ENCODE assay signal across 2 cellular contexts in genomic region chr9:4899853-4900252, GRCh38.
DNase-seq lines count a peak whose midpoint lies in the region; ATAC-seq, FAIRE-seq and TF ChIP-seq lines count a peak whose summit lies in the region.
"Not testable (repeated sequence)": the region's sequence is repeated elsewhere in the genome, so short reads cannot be mapped to it uniquely, and the experiment has no call there.

No MANE protein-coding gene starts in this region.

- ATAC-seq in K562, result not testable (repeated sequence)

- POLR2A ChIA-PET in HEK293 (lab: Yijun Ruan, JAX); K562 (lab: Yijun Ruan, JAX): not testable (repeated sequence)

- H3K36me3 ChIP-seq in HEK293 (ENCODE audit: control insufficient read depth in 2 of 2, insufficient read depth in 1 of 2, low read length in 2 of 2); K562 (ENCODE audit: control insufficient read depth, insufficient read depth, low read length): not testable (repeated sequence)

- not testable (repeated sequence) for DNase-seq in K562 (ENCODE audit: extremely low read depth in 1 of 4, low spot score in 3 of 4)

- FAIRE-seq in K562 (lab: Jason Lieb, UNC), result not testable (repeated sequence)

- in situ Hi-C loops in K562 (cut with MboI), result not testable (repeated sequence)

- H3K27me3 ChIP-seq in K562 (ENCODE audit: control insufficient read depth in 2 of 2, insufficient read depth in 2 of 2, low read length in 2 of 2), result not testable (repeated sequence)

- not testable (repeated sequence) for TF ChIP-seq RAD21 in K562 (CRISPR knock-in tag; conservative IDR thresholded peaks at IDR 0.05 in 1 of 2, IDR thresholded peaks at IDR 0.05 in 1 of 2)

- not testable (repeated sequence) for H3K9me3 ChIP-seq in HEK293 (ENCODE audit: control insufficient read depth, insufficient read depth, low read depth, low read length); K562 (replicated peaks; ENCODE audit: control insufficient read depth, insufficient read depth, low read depth, low read length)

- intact Hi-C loops in K562 (cut with micrococcal nuclease), result not testable (repeated sequence)

- not testable (repeated sequence) for H3K4me3 ChIP-seq in HEK293 (ENCODE audit: low read depth, low read length); K562

- TF ChIP-seq CTCF in HEK293 (tag by site-specific recombination; IDR thresholded peaks at IDR 0.05); K562 (IDR thresholded peaks at IDR 0.05 in 2 of 3, conservative IDR thresholded peaks at IDR 0.05 in 1 of 3; ENCODE audit: insufficient read depth in 2 of 3, low read depth in 1 of 3, low read length in 3 of 3): not testable (repeated sequence)

- H3K9ac ChIP-seq in K562 (ENCODE audit: insufficient read depth in 1 of 2, low read depth in 2 of 2, low read length in 2 of 2), result not testable (repeated sequence)

- not testable (repeated sequence) for H3K79me2 ChIP-seq in K562 (ENCODE audit: control insufficient read depth, insufficient read depth, low read length)

- not testable (repeated sequence) for H3K4me2 ChIP-seq in K562 (ENCODE audit: insufficient read depth, low read length)

- WGBS in K562 (ENCODE audit: insufficient coverage, low coverage, missing lambda C conversion rate), result 100% methylated on average over 1 of the region's 1 CpG

- BruUV-seq in K562 (replicated peaks; lab: Mats Ljungman, UMichigan), result not testable (repeated sequence)

- CTCF ChIA-PET in HEK293 (lab: Yijun Ruan, JAX); K562 (lab: Yijun Ruan, JAX; ENCODE audit: low intra/inter-chr PET ratio): not testable (repeated sequence)

- not testable (repeated sequence) for H3K9me1 ChIP-seq in K562 (ENCODE audit: control insufficient read depth, insufficient read depth, low read length)

- H3K4me1 ChIP-seq in HEK293 (ENCODE audit: control insufficient read depth, insufficient read depth, low read length), result not testable (repeated sequence)
- H3K4me1 ChIP-seq in K562 (replicated peaks in 1 of 2; ENCODE audit: control insufficient read depth in 2 of 2, insufficient read depth in 2 of 2, low read length in 2 of 2), result peaks cover 5 to 11% of the 10 kb centered on the region in 2 experiments; a peak in 4 of 5 replicates

- not testable (repeated sequence) for H4K20me1 ChIP-seq in K562 (replicated peaks; ENCODE audit: control insufficient read depth, insufficient read depth, low read length)

- not testable (repeated sequence) for H3K27ac ChIP-seq in HEK293 (ENCODE audit: extremely low read depth, low read depth, low read length); K562 (ENCODE audit: extremely low read depth, low read depth, low read length)

- TF ChIP-seq POLR2A in K562 (conservative IDR thresholded peaks at IDR 0.05), result not testable (repeated sequence)

- H2AFZ ChIP-seq in K562 (ENCODE audit: low read depth, low read length), result not testable (repeated sequence)

- TF ChIP-seq EP300 in K562 (IDR thresholded peaks at IDR 0.05; ENCODE audit: low read length), result not testable (repeated sequence)

TF ChIP-seq in HEK293, 187 proteins besides CTCF, POLR2A, EP300 and RAD21:
- TF ChIP-seq ZNF529 (tag by site-specific recombination; IDR thresholded peaks at IDR 0.05; ENCODE audit: insufficient replicate concordance), result peak; percentile 66

TF ChIP-seq in K562, 482 proteins besides CTCF, POLR2A, EP300 and RAD21:
- TF ChIP-seq ZNF507 (tag; conservative IDR thresholded peaks at IDR 0.05) (peak; percentile 97), ZNF354B (CRISPR knock-in tag; IDR thresholded peaks at IDR 0.05) (peak; percentile 81)
TF ChIP-seq in K562: peak in this region for 2; not testable (repeated sequence) for 480.
